ENCODE assay signal across 22 cellular contexts in the genomic region with DNA sequence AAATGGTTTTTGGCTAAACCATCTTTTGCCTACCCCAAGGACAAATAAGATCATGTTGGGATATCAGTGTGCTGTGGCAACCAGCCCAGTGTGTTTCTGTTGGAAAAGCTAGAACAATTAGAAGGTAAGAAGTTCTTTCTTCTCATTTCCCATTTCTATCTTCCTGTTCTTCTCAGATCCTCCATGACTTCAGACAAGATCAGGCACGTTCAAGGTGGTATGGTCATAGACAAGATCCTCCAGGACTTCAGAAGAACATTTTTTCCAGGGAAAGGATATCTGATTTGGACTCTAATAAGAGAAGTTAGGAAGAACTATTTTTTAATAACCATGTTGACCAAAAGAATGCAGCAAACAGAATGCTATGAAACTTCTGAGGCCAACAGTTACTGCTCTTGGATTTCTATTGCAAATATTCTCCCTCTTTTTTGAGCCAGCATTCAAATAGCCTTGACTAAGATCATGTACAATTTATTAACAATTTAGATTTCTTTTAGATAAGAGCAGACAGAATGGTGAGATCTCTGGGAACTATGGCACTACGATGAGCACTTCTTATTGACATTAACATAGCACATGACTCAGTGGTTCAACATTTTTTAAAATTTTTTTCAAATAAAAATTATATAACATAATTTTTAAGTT. TPM values are rescaled to one million over a fixed set of nuclear protein-coding genes. Genes with fewer than 3 reads are reported as not detected.
DNase-seq lines count a peak whose midpoint lies in the region; ATAC-seq, FAIRE-seq and TF ChIP-seq lines count a peak whose summit lies in the region.
"Had no signal": no experiment of that assay in that cellular context is flagged by ENCODE, and none has a peak within 500 bp of the region (broad histone marks: within the 10 kb centered on the region; RNA-seq: fewer than 3 reads in every experiment).

No MANE protein-coding gene starts in this region.

- TF ChIP-seq CTCF in HFFc6 (IDR thresholded peaks at IDR 0.05) (no peak), mammary epithelial cell (conservative IDR thresholded peaks at IDR 0.05 in 1 of 2, IDR thresholded peaks at IDR 0.05 in 1 of 2; ENCODE audit: extremely low read depth in 1 of 2, insufficient read depth in 1 of 2, low read depth in 1 of 2, low read length in 2 of 2) (no peak), keratinocyte (optimal IDR thresholded peaks at IDR 0.05 in 1 of 3, IDR thresholded peaks at IDR 0.05 in 1 of 3, conservative IDR thresholded peaks at IDR 0.05 in 1 of 3; ENCODE audit: extremely low read depth in 1 of 3, insufficient read depth in 2 of 3, low read length in 3 of 3) (no peak), psoas muscle (IDR thresholded peaks at IDR 0.05) (no peak), Caco-2 (IDR thresholded peaks at IDR 0.05; ENCODE audit: insufficient read depth in 1 of 2, low read depth in 1 of 2, low read length in 1 of 2, severe bottlenecking in 1 of 2, unreplicated experiment in 1 of 2) (no peak)

- H3K4me3 ChIP-seq in mammary epithelial cell (replicated peaks in 1 of 3; ENCODE audit: insufficient read depth in 1 of 3, low read depth in 2 of 3, low read length in 3 of 3) (peak overlapping the region in 2 of 3 experiments; percentile 21 to 22), keratinocyte (ENCODE audit: control insufficient read depth in 2 of 3, extremely low read depth in 1 of 3, insufficient read depth in 2 of 3, low read depth in 1 of 3, low read length in 3 of 3) (peak overlapping the region in 1 of 3 experiments; percentile 8), psoas muscle (no peak overlapping the region), Caco-2 (ENCODE audit: low read depth, low read length) (no peak overlapping the region)
- H3K4me3 ChIP-seq: HAP-1 had no signal

- POLR2A ChIA-PET in T-cell (lab: Charles Lee), result no interaction called here
- POLR2A ChIA-PET in Caco-2 (lab: Charles Lee), result interaction anchor here (0.6 kb wide), 1 partner anchor 177 kb away, joined by 6 read pairs; no protein-coding TSS in a partner anchor

- WGBS in mammary epithelial cell (ENCODE audit: low coverage, missing lambda C conversion rate), result 0% methylated on average over 2 of the region's 2 CpGs
- WGBS in psoas muscle, 3 donors, result 72 to 84% (median 73%) methylated on average over 2 of the region's 2 CpGs

- H3K4me2 ChIP-seq in mammary epithelial cell (ENCODE audit: insufficient read depth, low read depth, low read length) (peak overlapping the region; percentile 56), keratinocyte (ENCODE audit: control insufficient read depth, extremely low read depth, insufficient read depth, low read depth, low read length) (peak overlapping the region; percentile 50)

- DNase-seq in EH (ENCODE audit: low read depth) (peak; percentile 66), HFFc6 (peak; percentile 61), mammary epithelial cell (no peak), keratinocyte (ENCODE audit: low read depth, low spot score) (no peak), H4 (ENCODE audit: low spot score) (no peak), T-cell (no peak), psoas muscle (no peak), Caco-2 (no peak)
- DNase-seq: ACHN, AML-193, DND-41, GF-D8, KG1, NCI-H1436, NCI-H1930, NCI-H226, PC-3, RPMI8226, SIG-M5, T-helper 2 cell had no signal

- H3K36me3 ChIP-seq in mammary epithelial cell (ENCODE audit: insufficient read depth, low read length) (no peaks in the 10 kb centered on the region), keratinocyte (ENCODE audit: control insufficient read depth in 2 of 2, extremely low read depth in 1 of 2, insufficient read depth in 2 of 2, low read length in 2 of 2) (no peaks in the 10 kb centered on the region), psoas muscle (ENCODE audit: insufficient read depth in 1 of 2, low read depth in 1 of 2) (no peaks in the 10 kb centered on the region), Caco-2 (ENCODE audit: control insufficient read depth, insufficient read depth, low read length) (no peaks in the 10 kb centered on the region)
- H3K36me3 ChIP-seq: HAP-1 had no signal

- H3K9me3 ChIP-seq in mammary epithelial cell (replicated peaks; ENCODE audit: insufficient read depth, low read length) (no peaks in the 10 kb centered on the region), keratinocyte (ENCODE audit: control insufficient read depth, low read depth, low read length) (no peaks in the 10 kb centered on the region), psoas muscle (no peaks in the 10 kb centered on the region), Caco-2 (no peaks in the 10 kb centered on the region)
- H3K9me3 ChIP-seq: HAP-1 had no signal

- H3K27ac ChIP-seq in mammary epithelial cell (ENCODE audit: insufficient read depth, low read depth, low read length), result peak overlapping the region; percentile 57
- no peak overlapping the region for H3K27ac ChIP-seq in keratinocyte (ENCODE audit: control insufficient read depth, insufficient read depth, low read length)
- H3K27ac ChIP-seq in psoas muscle, result no peak overlapping the region
- H3K27ac ChIP-seq: C4-2B had no signal

- H3K36me3 Mint-ChIP-seq in HFFc6 (ENCODE audit: low read depth) (peaks cover 6% of the 10 kb centered on the region; the same call in 1 of the 2 replicates), T-cell (peaks cover 3% of the 10 kb centered on the region), Caco-2 (ENCODE audit: insufficient read depth, unreplicated experiment) (no peaks in the 10 kb centered on the region)

- ATAC-seq in T-cell (replicated peaks in 1 of 4), result no peak
- no peak for ATAC-seq in psoas muscle
- ATAC-seq: PC-3 had no signal

- H3K27me3 ChIP-seq in mammary epithelial cell (ENCODE audit: insufficient read depth, low read length), result no peaks in the 10 kb centered on the region
- H3K27me3 ChIP-seq in keratinocyte (ENCODE audit: control insufficient read depth, extremely low read depth, insufficient read depth, low read length), result no peaks in the 10 kb centered on the region
- H3K27me3 ChIP-seq in psoas muscle (ENCODE audit: insufficient read depth in 3 of 3, low read length in 2 of 3), result no peaks in the 10 kb centered on the region
- H3K27me3 ChIP-seq in Caco-2 (replicated peaks; ENCODE audit: control insufficient read depth, insufficient read depth, low read length), result no peaks in the 10 kb centered on the region

- dilution Hi-C loops in mammary epithelial cell (cut with HindIII; ENCODE audit: low sequenced_read_pairs) (no loop called here), keratinocyte (cut with MboI; ENCODE audit: extremely low pct_ligation_motif_present, low sequenced_read_pairs) (no loop called here)

- intact Hi-C loops in mammary epithelial cell (cut with micrococcal nuclease) (no loop called here), psoas muscle (cut with DNase I) (no loop called here), Caco-2 (cut with micrococcal nuclease; ENCODE audit: unreplicated experiment) (no loop called here)

- H3K9me3 Mint-ChIP-seq in HFFc6 (no peaks in the 10 kb centered on the region), T-cell (no peaks in the 10 kb centered on the region), Caco-2 (ENCODE audit: unreplicated experiment) (no peaks in the 10 kb centered on the region)

- H4K20me1 ChIP-seq in mammary epithelial cell (ENCODE audit: insufficient read depth, low read length) (no peaks in the 10 kb centered on the region), keratinocyte (ENCODE audit: control insufficient read depth, extremely low read depth, insufficient read depth, low read length) (no peaks in the 10 kb centered on the region)

- no peaks in the 10 kb centered on the region for H3K9me1 ChIP-seq in keratinocyte (ENCODE audit: control insufficient read depth, extremely low read depth, insufficient read depth, low read length)

- CTCF ChIA-PET in mammary epithelial cell (lab: Charles Lee; ENCODE audit: low non-redundant PET) (no interaction called here), T-cell (lab: Charles Lee) (interaction anchor here in 1 of 2 donors (0.6 kb wide), 1 partner anchor 903 kb away, joined by 5 read pairs; no protein-coding TSS in a partner anchor), Caco-2 (lab: Charles Lee) (no interaction called here)

- H3K27me3 Mint-ChIP-seq in HFFc6 (ENCODE audit: insufficient read depth) (no peaks in the 10 kb centered on the region), T-cell (no peaks in the 10 kb centered on the region), Caco-2 (ENCODE audit: insufficient read depth, unreplicated experiment) (no peaks in the 10 kb centered on the region)

- H3K79me2 ChIP-seq in mammary epithelial cell (ENCODE audit: insufficient read depth, low read length) (peaks cover 89% of the 10 kb centered on the region), keratinocyte (ENCODE audit: control insufficient read depth, insufficient read depth, low read length) (peaks cover 70% of the 10 kb centered on the region)

- H3K4me1 Mint-ChIP-seq in HFFc6 (ENCODE audit: low read depth) (peaks cover 82% of the 10 kb centered on the region), T-cell (peaks cover 23 to 49% (median 31%) of the 10 kb centered on the region in 3 donors), Caco-2 (ENCODE audit: low read depth, unreplicated experiment) (no peaks in the 10 kb centered on the region)

- H3K4me3 Mint-ChIP-seq in HFFc6 (no peak overlapping the region), T-cell (no peak overlapping the region), Caco-2 (ENCODE audit: unreplicated experiment) (no peak overlapping the region)

- H3K27ac Mint-ChIP-seq in HFFc6 (peak overlapping the region; percentile 61), T-cell (no peak overlapping the region), Caco-2 (ENCODE audit: unreplicated experiment) (no peak overlapping the region)

- peak; percentile 76 for FAIRE-seq in keratinocyte (lab: Jason Lieb, UNC)

- BruUV-seq in mammary epithelial cell (replicated peaks; lab: Mats Ljungman, UMichigan), result no TSS peak
- no TSS peak for BruUV-seq in Caco-2 (replicated peaks; lab: Mats Ljungman, UMichigan)

- H2AFZ ChIP-seq in mammary epithelial cell (ENCODE audit: low read depth, low read length) (peak overlapping the region; percentile 5), keratinocyte (ENCODE audit: control insufficient read depth, low read length) (no peak overlapping the region)

- peaks cover 41% of the 10 kb centered on the region for H3K4me1 ChIP-seq in mammary epithelial cell (ENCODE audit: insufficient read depth, low read length)
- peaks cover 18% of the 10 kb centered on the region for H3K4me1 ChIP-seq in keratinocyte (ENCODE audit: control insufficient read depth, extremely low read depth, insufficient read depth, low read length)
- peaks cover 21% of the 10 kb centered on the region for H3K4me1 ChIP-seq in psoas muscle
- no peaks in the 10 kb centered on the region for H3K4me1 ChIP-seq in Caco-2

- H3K9ac ChIP-seq in mammary epithelial cell (ENCODE audit: insufficient read depth, low read length), result no peak overlapping the region
- no peak overlapping the region for H3K9ac ChIP-seq in keratinocyte (ENCODE audit: control insufficient read depth, extremely low read depth, insufficient read depth, low read length)

- in situ Hi-C loops in mammary epithelial cell (cut with MboI; ENCODE audit: low sequenced_read_pairs in 2 of 2), result no loop called here

RNA-seq across cellular contexts. Expression of a gene that starts 15.9 kb away (rescaled TPM):
- total RNA-seq in HFFc6 (2021; fragmentation: NEBNext Ultra II Directional; extraction: Animal tissue kit (Norgen Biotek cat#: 25700)), result 100 to 1,000 TPM in 1 of 6 experiments, 10 to 100 TPM in 5; 88.5 to 104 (median 95.0) TPM
- 10 to 100 TPM; 40.5 to 72.5 TPM for total RNA-seq in mammary epithelial cell
- 40.1 TPM for polyA plus RNA-seq in mammary epithelial cell
- 56.3 TPM for polyA minus RNA-seq in mammary epithelial cell
- polyA plus RNA-seq in keratinocyte, result 17.1 to 35.8 TPM (median 31.7 TPM) in 3 replicates
- polyA plus RNA-seq in keratinocyte (2011; ENCODE audit: low read depth), result 31.2 TPM
- polyA plus RNA-seq in keratinocyte (2011; cell fraction: cytosol; rRNA removed), result 14.8 and 25.2 TPM in 2 replicates
- 26.0 and 35.9 TPM in 2 replicates for polyA plus RNA-seq in keratinocyte (2011; cell fraction: nucleus; rRNA removed)
- polyA plus RNA-seq in keratinocyte (2012; ENCODE audit: low replicate concordance), result 9.5 and 29.2 TPM in 2 replicates
- polyA minus RNA-seq in keratinocyte, result 12.9 to 40.9 TPM (median 22.2 TPM) in 3 replicates
- 29.7 TPM for polyA minus RNA-seq in keratinocyte (2011; cell fraction: cytosol; rRNA and poly(A)+ RNA removed)
- 20.7 and 42.2 TPM in 2 replicates for polyA minus RNA-seq in keratinocyte (2011; cell fraction: nucleus; rRNA and poly(A)+ RNA removed)
- total RNA-seq in H4 (2014; rRNA removed; shearing (Covaris generic)), result 38.1 and 70.9 TPM in 2 replicates
- 10 to 100 TPM; 16.0 to 25.7 (median 23.0) TPM for total RNA-seq in T-cell
- 10 to 100 TPM; 24.0 to 63.9 (median 50.5) TPM for total RNA-seq in psoas muscle
- 10 to 100 TPM; 14.6 to 30.1 (median 15.6) TPM for polyA plus RNA-seq in psoas muscle
- total RNA-seq in Caco-2 (2022), result 43.4 and 46.2 TPM in 2 replicates

Comparison
In these comparisons a context has a peak if more than half of its experiments do, and no peak if none do; other contexts are left out.
1. DNase-seq: peak in EH (single experiment) and HFFc6 (single experiment); none in mammary epithelial cell (single experiment), keratinocyte (single experiment), H4 (single experiment), T-cell (0 of 34), psoas muscle (0 of 2) and Caco-2 (0 of 2).
2. H3K4me3 ChIP-seq: peak in mammary epithelial cell (2 of 3); none in psoas muscle (single experiment) and Caco-2 (single experiment).